10 cellular contexts compared by ENCODE assay signal in genomic region chr4:180827610-180828009, GRCh38.
DNase-seq lines count a peak whose midpoint lies in the region; ATAC-seq and TF ChIP-seq lines count a peak whose summit lies in the region.
"Had no signal": no experiment of that assay in that cellular context is flagged by ENCODE, and none has a peak within 500 bp of the region (broad histone marks: within the 10 kb centered on the region; RNA-seq: fewer than 3 reads in every experiment).

No MANE protein-coding gene starts in this region.

- H2AFZ ChIP-seq in OCI-LY1 (ENCODE audit: low read length), result peak overlapping the region; percentile 82

- no peaks in the 10 kb centered on the region for H3K27me3 Mint-ChIP-seq in progenitor cell of endocrine pancreas
- no peaks in the 10 kb centered on the region for H3K27me3 Mint-ChIP-seq in activated naive CD8-positive, alpha-beta T cell treated with anti-CD3 and anti-CD28 coated beads, Interleukin-2, amount 50 U/mL, for 24 hours
- H3K27me3 Mint-ChIP-seq: dendritic cell treated with granulocyte-macrophage colony-stimulating factor and Interleukin-4, amounts not matched to agents 40 ng/mL and 50 ng/mL, for 4 days had no signal

- H3K4me3 Mint-ChIP-seq in progenitor cell of endocrine pancreas (ENCODE audit: low read depth), result no peak overlapping the region
- H3K4me3 Mint-ChIP-seq in activated naive CD8-positive, alpha-beta T cell treated with anti-CD3 and anti-CD28 coated beads, Interleukin-2, amount 50 U/mL, for 24 hours, result no peak overlapping the region
- H3K4me3 Mint-ChIP-seq: activated T-cell treated with anti-CD3 and anti-CD28 coated beads, Interleukin-2, amount 50 U/mL, for 72 hours had no signal

- peaks cover 2% of the 10 kb centered on the region for H3K36me3 Mint-ChIP-seq in progenitor cell of endocrine pancreas (ENCODE audit: insufficient read depth)
- no peaks in the 10 kb centered on the region for H3K36me3 Mint-ChIP-seq in activated naive CD8-positive, alpha-beta T cell treated with anti-CD3 and anti-CD28 coated beads, Interleukin-2, amount 50 U/mL, for 24 hours (ENCODE audit: low read depth)

- H3K27ac Mint-ChIP-seq in progenitor cell of endocrine pancreas, result peak overlapping the region; percentile 69
- H3K27ac Mint-ChIP-seq in activated naive CD8-positive, alpha-beta T cell treated with anti-CD3 and anti-CD28 coated beads, Interleukin-2, amount 50 U/mL, for 24 hours, result no peak overlapping the region
- H3K27ac Mint-ChIP-seq: activated T-cell treated with anti-CD3 and anti-CD28 coated beads, Interleukin-2, amount 50 U/mL, for 72 hours; dendritic cell treated with granulocyte-macrophage colony-stimulating factor and Interleukin-4, amounts not matched to agents 40 ng/mL and 50 ng/mL, for 4 days had no signal

- no peaks in the 10 kb centered on the region for H3F3A ChIP-seq in OCI-LY1 (ENCODE audit: insufficient read depth, low read length)

- H4K20me1 ChIP-seq in OCI-LY1 (ENCODE audit: insufficient read depth, low read length), result no peaks in the 10 kb centered on the region

- H3K9ac ChIP-seq in OCI-LY1 (ENCODE audit: low read length), result peak overlapping the region; percentile 2; the same call in 1 of the 2 replicates

- no peaks in the 10 kb centered on the region for H3K9me2 ChIP-seq in OCI-LY1 (ENCODE audit: low read depth, low read length)

- H3K4me2 ChIP-seq in OCI-LY1 (ENCODE audit: low read length), result peak overlapping the region; percentile 3; the same call in 1 of the 2 replicates

- H3K4me1 Mint-ChIP-seq in progenitor cell of endocrine pancreas (ENCODE audit: low read depth), result peaks cover 3% of the 10 kb centered on the region
- no peaks in the 10 kb centered on the region for H3K4me1 Mint-ChIP-seq in activated naive CD8-positive, alpha-beta T cell treated with anti-CD3 and anti-CD28 coated beads, Interleukin-2, amount 50 U/mL, for 24 hours

- DNase-seq in Daoy (ENCODE audit: low read depth), result peak; percentile 7
- DNase-seq in epithelial cell of proximal tubule (ENCODE audit: low read depth), result no peak
- no peak for DNase-seq in progenitor cell of endocrine pancreas (ENCODE audit: low spot score, unreplicated experiment)
- no peak for DNase-seq in activated naive CD8-positive, alpha-beta T cell treated with anti-CD3 and anti-CD28 coated beads, Interleukin-2, amount 50 U/mL, for 24 hours
- no peak for DNase-seq in GM10266 (ENCODE audit: extremely low spot score)
- DNase-seq in NCI-H82 treated with DMSO at 0.1 percent for 48 hours (lab: John Stamatoyannopoulos, UW; ENCODE audit: unreplicated experiment), result no peak
- DNase-seq: activated T-cell treated with anti-CD3 and anti-CD28 coated beads, Interleukin-2, amount 50 U/mL, for 72 hours had no signal

- no peak for TF ChIP-seq CTCF in OCI-LY1 (IDR thresholded peaks at IDR 0.05; ENCODE audit: low read length)
- TF ChIP-seq CTCF in epithelial cell of proximal tubule (conservative IDR thresholded peaks at IDR 0.05; ENCODE audit: low read depth, low read length), result no peak
- TF ChIP-seq CTCF in progenitor cell of endocrine pancreas (IDR thresholded peaks at IDR 0.05; ENCODE audit: unreplicated experiment), result no peak
- TF ChIP-seq CTCF in GM10266 (IDR thresholded peaks at IDR 0.05; ENCODE audit: control insufficient read depth, insufficient read depth, low read depth, missing control alignments), result no peak

- peaks cover 23% of the 10 kb centered on the region for H3K4me1 ChIP-seq in OCI-LY1 (ENCODE audit: insufficient read depth, low read length, severe bottlenecking)

- no peaks in the 10 kb centered on the region for H3K79me2 ChIP-seq in OCI-LY1 (ENCODE audit: insufficient read depth, low read length)

- H3K27me3 ChIP-seq in OCI-LY1 (ENCODE audit: insufficient read depth, low read length), result no peaks in the 10 kb centered on the region

- no peaks in the 10 kb centered on the region; the same call in 1 of the 2 replicates for H3K36me3 ChIP-seq in OCI-LY1 (ENCODE audit: insufficient read depth, low read length)

- H3K4me3 ChIP-seq in OCI-LY1 (ENCODE audit: low read depth, low read length, poor library complexity, severe bottlenecking), result no peak overlapping the region
- H3K4me3 ChIP-seq in epithelial cell of proximal tubule (ENCODE audit: low read depth, low read length), result peak overlapping the region; percentile 39

- ATAC-seq in HG03025 (IDR thresholded peaks at IDR 0.05; ENCODE audit: low FRiP score, unreplicated experiment), result no peak
- no peak for ATAC-seq in activated naive CD8-positive, alpha-beta T cell treated with anti-CD3 and anti-CD28 coated beads, Interleukin-2, amount 50 U/mL, for 24 hours
- ATAC-seq: activated T-cell treated with anti-CD3 and anti-CD28 coated beads, Interleukin-2, amount 50 U/mL, for 72 hours had no signal

- peak overlapping the region; percentile 60 for H3K27ac ChIP-seq in OCI-LY1 (ENCODE audit: low read depth, low read length, poor library complexity, severe bottlenecking)

- H3K9me3 ChIP-seq in OCI-LY1 (ENCODE audit: low read length), result peaks cover 3% of the 10 kb centered on the region; the same call in 1 of the 2 replicates

- H3K9me3 Mint-ChIP-seq in progenitor cell of endocrine pancreas (ENCODE audit: low read depth), result peaks cover 4% of the 10 kb centered on the region
- H3K9me3 Mint-ChIP-seq in activated naive CD8-positive, alpha-beta T cell treated with anti-CD3 and anti-CD28 coated beads, Interleukin-2, amount 50 U/mL, for 24 hours, result no peaks in the 10 kb centered on the region
- H3K9me3 Mint-ChIP-seq: dendritic cell treated with granulocyte-macrophage colony-stimulating factor and Interleukin-4, amounts not matched to agents 40 ng/mL and 50 ng/mL, for 4 days had no signal
